24 cellular contexts compared by ENCODE assay signal in genomic region chr9:98280162-98280561, GRCh38. TPM values are rescaled to one million over a fixed set of nuclear protein-coding genes. Genes with fewer than 3 reads are reported as not detected.
DNase-seq lines count a peak whose midpoint lies in the region; ATAC-seq, FAIRE-seq and TF ChIP-seq lines count a peak whose summit lies in the region.
"Had no signal": no experiment of that assay in that cellular context is flagged by ENCODE, and none has a peak within 500 bp of the region (broad histone marks: within the 10 kb centered on the region; RNA-seq: fewer than 3 reads in every experiment).

No MANE protein-coding gene starts in this region.

- H2BK120ac ChIP-seq in mesendoderm (ENCODE audit: low read depth, low read length): peak overlapping the region; percentile 76
- H2BK120ac ChIP-seq in neuronal stem cell (ENCODE audit: low read depth, low read length): no peak overlapping the region

- peak overlapping the region; percentile 40 for H3K27ac Mint-ChIP-seq in endodermal cell
- H3K27ac Mint-ChIP-seq in activated T-cell treated with anti-CD3 and anti-CD28 coated beads, Interleukin-2, amount 50 U/mL, for 72 hours: no peak overlapping the region
- H3K27ac Mint-ChIP-seq: B cell; CD14-positive monocyte; CD4-positive, alpha-beta T cell; CD8-positive, alpha-beta memory T cell; GM23338; HFFc6 had no signal

- no peaks in the 10 kb centered on the region for H3K79me1 ChIP-seq in mesendoderm (ENCODE audit: low read length)
- no peaks in the 10 kb centered on the region for H3K79me1 ChIP-seq in neuronal stem cell (ENCODE audit: low read depth, low read length)

- H3K36me3 ChIP-seq in BE2C: no peaks in the 10 kb centered on the region
- H3K36me3 ChIP-seq in endodermal cell (ENCODE audit: control insufficient read depth, insufficient read depth, low read length): no peaks in the 10 kb centered on the region
- no peaks in the 10 kb centered on the region for H3K36me3 ChIP-seq in mesendoderm (ENCODE audit: control insufficient read depth, insufficient read depth, low read length)
- H3K36me3 ChIP-seq in neuronal stem cell (replicated peaks in 1 of 2; ENCODE audit: control insufficient read depth in 2 of 2, insufficient read depth in 2 of 2, low read length in 2 of 2): no peaks in the 10 kb centered on the region
- H3K36me3 ChIP-seq: BLaER1 treated with 17β-estradiol and CSF1 and Interleukin-3, amounts not matched to agents 10 nM and 100 nM; HAP-1 had no signal

- H3K79me2 ChIP-seq in mesendoderm (ENCODE audit: control insufficient read depth, insufficient read depth, low read length): no peaks in the 10 kb centered on the region

- FAIRE-seq in H54 (lab: Jason Lieb, UNC): no peak
- FAIRE-seq: A204.1, D721Med, GM12878, GM19239 had no signal

- H3K4ac ChIP-seq in mesendoderm (ENCODE audit: low read depth, low read length) (peak overlapping the region; percentile 74), neuronal stem cell (ENCODE audit: low read length) (no peak overlapping the region)

- TF ChIP-seq POLR2A in H54 (IDR thresholded peaks at IDR 0.05; ENCODE audit: low read depth, low read length): no peak

- peak overlapping the region; percentile 47 for H3K14ac ChIP-seq in neuronal stem cell (ENCODE audit: low read length)

- H4K5ac ChIP-seq in mesendoderm (ENCODE audit: low read length): no peak overlapping the region

- peaks cover 41% of the 10 kb centered on the region for H3K4me1 Mint-ChIP-seq in endodermal cell
- no peaks in the 10 kb centered on the region for H3K4me1 Mint-ChIP-seq in activated T-cell treated with anti-CD3 and anti-CD28 coated beads, Interleukin-2, amount 50 U/mL, for 72 hours (ENCODE audit: low read depth)
- H3K4me1 Mint-ChIP-seq: B cell; CD8-positive, alpha-beta memory T cell had no signal

- WGBS in endodermal cell (ENCODE audit: insufficient coverage in 1 of 2, insufficient read length in 1 of 2), 2 experiments: 91 to 100% methylated on average over 1 to 2 of the region's 2 CpGs
- WGBS in mesendoderm (ENCODE audit: extremely low coverage, insufficient coverage, low lambda C conversion rate): no CpG with 5 or more reads among the region's 2 CpGs
- no CpG with 5 or more reads among the region's 2 CpGs for WGBS in neuronal stem cell (ENCODE audit: extremely low coverage in 2 of 2, insufficient read length in 2 of 2, insufficient replicate concordance in 1 of 2), 2 donors

- no peak for TF ChIP-seq CTCF in BE2C (IDR thresholded peaks at IDR 0.05; ENCODE audit: low read depth, low read length)
- TF ChIP-seq CTCF in endodermal cell (conservative IDR thresholded peaks at IDR 0.05): no peak

- H3K27me3 ChIP-seq in BE2C: no peaks in the 10 kb centered on the region
- H3K27me3 ChIP-seq in endodermal cell (ENCODE audit: control insufficient read depth, insufficient read depth, low read length, poor library complexity, severe bottlenecking): no peaks in the 10 kb centered on the region
- no peaks in the 10 kb centered on the region for H3K27me3 ChIP-seq in mesendoderm (ENCODE audit: insufficient read depth, low read length, poor library complexity)
- H3K27me3 ChIP-seq in neuronal stem cell (ENCODE audit: control insufficient read depth in 3 of 3, insufficient read depth in 3 of 3, low read depth in 1 of 3, low read length in 3 of 3): peaks cover 0 to 16% (median 0%) of the 10 kb centered on the region in 3 experiments
- H3K27me3 ChIP-seq: BLaER1 treated with 17β-estradiol and CSF1 and Interleukin-3, amounts not matched to agents 10 nM and 100 nM had no signal

- H4K8ac ChIP-seq in mesendoderm (ENCODE audit: low read depth, low read length) (no peak overlapping the region), neuronal stem cell (ENCODE audit: low read depth, low read length) (no peak overlapping the region)

- peaks cover 33% of the 10 kb centered on the region for H3K4me1 ChIP-seq in BE2C
- H3K4me1 ChIP-seq in endodermal cell (ENCODE audit: control insufficient read depth, insufficient read depth, low read length): peaks cover 24% of the 10 kb centered on the region
- peaks cover 2% of the 10 kb centered on the region for H3K4me1 ChIP-seq in mesendoderm (ENCODE audit: control insufficient read depth, low read depth, low read length)
- peaks cover 0 to 3% of the 10 kb centered on the region in 2 donors for H3K4me1 ChIP-seq in neuronal stem cell (ENCODE audit: control insufficient read depth in 2 of 2, insufficient read depth in 1 of 2, low read depth in 1 of 2, low read length in 2 of 2)
- H3K4me1 ChIP-seq: HAP-1 had no signal

- H3K56ac ChIP-seq in mesendoderm (ENCODE audit: low read length): peak overlapping the region; percentile 77

- no peak for ATAC-seq in HG03135 (IDR thresholded peaks at IDR 0.05; ENCODE audit: unreplicated experiment)
- no peak for ATAC-seq in activated T-cell treated with anti-CD3 and anti-CD28 coated beads, Interleukin-2, amount 50 U/mL, for 72 hours (replicated peaks in 1 of 2)
- ATAC-seq: GM12878, GM23338 had no signal

- H3K4me2 ChIP-seq in mesendoderm (ENCODE audit: low read length) (no peak overlapping the region), neuronal stem cell (ENCODE audit: insufficient read depth, low read length, poor library complexity, severe bottlenecking) (no peak overlapping the region)
- H3K4me2 ChIP-seq: BLaER1 treated with 17β-estradiol and CSF1 and Interleukin-3, amounts not matched to agents 10 nM and 100 nM; GM23338 had no signal

- no peak overlapping the region for H3K4me3 ChIP-seq in BE2C (ENCODE audit: low read depth, low read length)
- no peak overlapping the region for H3K4me3 ChIP-seq in endodermal cell (ENCODE audit: low read length)
- H3K4me3 ChIP-seq in mesendoderm (ENCODE audit: low read length): no peak overlapping the region
- no peak overlapping the region for H3K4me3 ChIP-seq in neuronal stem cell (ENCODE audit: low read length in 2 of 2)
- H3K4me3 ChIP-seq: BLaER1 treated with 17β-estradiol and CSF1 and Interleukin-3, amounts not matched to agents 10 nM and 100 nM; GM12878; GM23338; HAP-1 had no signal

- H3K9ac ChIP-seq in endodermal cell (ENCODE audit: extremely low read depth, low read length, poor library complexity, severe bottlenecking) (no peak overlapping the region), mesendoderm (ENCODE audit: low read length) (no peak overlapping the region), neuronal stem cell (ENCODE audit: low read depth, low read length, poor library complexity) (no peak overlapping the region)
- H3K9ac ChIP-seq: BLaER1 treated with 17β-estradiol and CSF1 and Interleukin-3, amounts not matched to agents 10 nM and 100 nM had no signal

- no peak overlapping the region for H4K91ac ChIP-seq in neuronal stem cell (ENCODE audit: low read depth, low read length, poor library complexity)

- peak; percentile 89 for DNase-seq in BE2C
- no peak for DNase-seq in endodermal cell
- DNase-seq in mesendoderm: no peak
- DNase-seq in neuronal stem cell (ENCODE audit: low spot score): no peak
- no peak for DNase-seq in SHP77 (lab: John Stamatoyannopoulos, UW)
- DNase-seq in activated T-cell treated with anti-CD3 and anti-CD28 coated beads, Interleukin-2, amount 50 U/mL, for 72 hours: no peak
- no peak for DNase-seq in H54 (ENCODE audit: insufficient read length, low spot score)
- DNase-seq: CD4-positive, alpha-beta T cell; CD8-positive, alpha-beta memory T cell; DMS 273 treated with DMSO at 0.1 percent for 48 hours; EL; GDM1; HFFc6 had no signal

- H3K36me3 Mint-ChIP-seq in endodermal cell (ENCODE audit: low read depth): no peaks in the 10 kb centered on the region
- no peaks in the 10 kb centered on the region for H3K36me3 Mint-ChIP-seq in activated T-cell treated with anti-CD3 and anti-CD28 coated beads, Interleukin-2, amount 50 U/mL, for 72 hours (ENCODE audit: insufficient read depth in 2 of 2)
- H3K36me3 Mint-ChIP-seq: CD14-positive monocyte; CD8-positive, alpha-beta memory T cell had no signal

- H3K23ac ChIP-seq in mesendoderm (ENCODE audit: low read length) (no peak overlapping the region), neuronal stem cell (ENCODE audit: low read depth, low read length, poor library complexity) (no peak overlapping the region)

- no peak overlapping the region for H2BK15ac ChIP-seq in mesendoderm (replicated peaks; ENCODE audit: low read depth)
- H2BK15ac ChIP-seq in neuronal stem cell (ENCODE audit: low read length): peak overlapping the region; percentile 51

- H2AK5ac ChIP-seq in mesendoderm (ENCODE audit: low read length): peak overlapping the region; percentile 92
- no peak overlapping the region for H2AK5ac ChIP-seq in neuronal stem cell (ENCODE audit: low read depth, low read length)

- peaks cover 4% of the 10 kb centered on the region for H3K27me3 Mint-ChIP-seq in endodermal cell (ENCODE audit: insufficient read depth)
- H3K27me3 Mint-ChIP-seq in activated T-cell treated with anti-CD3 and anti-CD28 coated beads, Interleukin-2, amount 50 U/mL, for 72 hours (ENCODE audit: low read depth): peaks cover 23% of the 10 kb centered on the region

- H3K9me3 ChIP-seq in BE2C (no peaks in the 10 kb centered on the region), endodermal cell (ENCODE audit: control insufficient read depth, low read length) (no peaks in the 10 kb centered on the region), neuronal stem cell (replicated peaks in 1 of 2; ENCODE audit: control insufficient read depth in 2 of 2, insufficient read depth in 1 of 2, low read depth in 1 of 2, low read length in 2 of 2) (no peaks in the 10 kb centered on the region)
- H3K9me3 ChIP-seq: BLaER1 treated with 17β-estradiol and CSF1 and Interleukin-3, amounts not matched to agents 10 nM and 100 nM; HAP-1 had no signal

- H2BK5ac ChIP-seq in mesendoderm (ENCODE audit: low read length) (peak overlapping the region; percentile 73), neuronal stem cell (ENCODE audit: low read length) (no peak overlapping the region)

- no peak overlapping the region for H2AFZ ChIP-seq in neuronal stem cell (ENCODE audit: low read length)
- H2AFZ ChIP-seq: GM23338 had no signal

- H2BK12ac ChIP-seq in neuronal stem cell (ENCODE audit: low read length): no peak overlapping the region

- no peak overlapping the region for H3K4me3 Mint-ChIP-seq in endodermal cell
- no peak overlapping the region for H3K4me3 Mint-ChIP-seq in activated T-cell treated with anti-CD3 and anti-CD28 coated beads, Interleukin-2, amount 50 U/mL, for 72 hours
- H3K4me3 Mint-ChIP-seq: B cell; CD14-positive monocyte; CD4-positive, alpha-beta T cell; CD8-positive, alpha-beta memory T cell; GM23338; HFFc6 had no signal

- no peaks in the 10 kb centered on the region for H3K9me3 Mint-ChIP-seq in endodermal cell
- no peaks in the 10 kb centered on the region for H3K9me3 Mint-ChIP-seq in activated T-cell treated with anti-CD3 and anti-CD28 coated beads, Interleukin-2, amount 50 U/mL, for 72 hours
- H3K9me3 Mint-ChIP-seq: CD4-positive, alpha-beta T cell; CD8-positive, alpha-beta memory T cell; GM23338; HFFc6 had no signal

- peak overlapping the region; percentile 42 for H3K27ac ChIP-seq in endodermal cell (ENCODE audit: low read depth, low read length)
- H3K27ac ChIP-seq in mesendoderm (ENCODE audit: low read depth, low read length): peak overlapping the region; percentile 19
- H3K27ac ChIP-seq in neuronal stem cell (replicated peaks; ENCODE audit: low read length): no peak overlapping the region
- H3K27ac ChIP-seq: 22Rv1; BLaER1 treated with 17β-estradiol and CSF1 and Interleukin-3, amounts not matched to agents 10 nM and 100 nM had no signal

- H3K18ac ChIP-seq in mesendoderm (ENCODE audit: low read length) (peak overlapping the region; percentile 85), neuronal stem cell (ENCODE audit: low read length) (peak overlapping the region; percentile 36)

RNA-seq across cellular contexts. Expression of gene TBC1D2, which starts 24.7 kb away (rescaled TPM):
- polyA plus RNA-seq in BE2C (2012; ENCODE audit: insufficient read depth, insufficient read length, low read depth): 3.9 TPM
- total RNA-seq in endodermal cell: 10 to 100 TPM in 1 of 2 donors, 1 to 10 TPM in 1; 8.1 to 10.4 TPM
- 2.2 TPM for polyA plus RNA-seq in endodermal cell (2013, experiment 1 of 2)
- 2.4 TPM for polyA plus RNA-seq in endodermal cell (2013, experiment 2 of 2)
- polyA plus RNA-seq in mesendoderm (2013, experiment 1 of 2): 16.0 TPM
- 16.2 TPM for polyA plus RNA-seq in mesendoderm (2013, experiment 2 of 2)
- polyA plus RNA-seq in neuronal stem cell (2013, experiment 1 of 2): 0.93 TPM
- 0.93 TPM for polyA plus RNA-seq in neuronal stem cell (2013, experiment 2 of 2)
- 1 to 10 TPM; 5.8 to 6.0 TPM for total RNA-seq in activated T-cell treated with anti-CD3 and anti-CD28 coated beads, Interleukin-2, amount 50 U/mL, for 72 hours
